Comparison of ENCODE assay signal across 1 cellular context in genomic region chr1:38997901-38998190, GRCh38.
TF ChIP-seq lines count a peak whose summit lies in the region.

No MANE protein-coding gene starts in this region.

TF ChIP-seq in IMR-90, 13 proteins besides CTCF, POLR2A, EP300 and RAD21:
- TF ChIP-seq RCOR1 (IDR thresholded peaks at IDR 0.05; ENCODE audit: insufficient replicate concordance, low read length) = no peak
- TF ChIP-seq, protein P1, sequence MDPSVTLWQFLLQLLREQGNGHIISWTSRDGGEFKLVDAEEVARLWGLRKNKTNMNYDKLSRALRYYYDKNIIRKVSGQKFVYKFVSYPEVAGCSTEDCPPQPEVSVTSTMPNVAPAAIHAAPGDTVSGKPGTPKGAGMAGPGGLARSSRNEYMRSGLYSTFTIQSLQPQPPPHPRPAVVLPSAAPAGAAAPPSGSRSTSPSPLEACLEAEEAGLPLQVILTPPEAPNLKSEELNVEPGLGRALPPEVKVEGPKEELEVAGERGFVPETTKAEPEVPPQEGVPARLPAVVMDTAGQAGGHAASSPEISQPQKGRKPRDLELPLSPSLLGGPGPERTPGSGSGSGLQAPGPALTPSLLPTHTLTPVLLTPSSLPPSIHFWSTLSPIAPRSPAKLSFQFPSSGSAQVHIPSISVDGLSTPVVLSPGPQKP (IDR thresholded peaks at IDR 0.05; ENCODE audit: borderline replicate concordance, low read depth, low read length) = no peak
- TF ChIP-seq RFX5 (IDR thresholded peaks at IDR 0.05; ENCODE audit: low read depth, low read length) = no peak
- TF ChIP-seq, protein P2, sequence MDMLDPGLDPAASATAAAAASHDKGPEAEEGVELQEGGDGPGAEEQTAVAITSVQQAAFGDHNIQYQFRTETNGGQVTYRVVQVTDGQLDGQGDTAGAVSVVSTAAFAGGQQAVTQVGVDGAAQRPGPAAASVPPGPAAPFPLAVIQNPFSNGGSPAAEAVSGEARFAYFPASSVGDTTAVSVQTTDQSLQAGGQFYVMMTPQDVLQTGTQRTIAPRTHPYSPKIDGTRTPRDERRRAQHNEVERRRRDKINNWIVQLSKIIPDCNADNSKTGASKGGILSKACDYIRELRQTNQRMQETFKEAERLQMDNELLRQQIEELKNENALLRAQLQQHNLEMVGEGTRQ (IDR thresholded peaks at IDR 0.05; ENCODE audit: low read depth, low read length) = no peak
- TF ChIP-seq MXI1 (IDR thresholded peaks at IDR 0.05; ENCODE audit: borderline replicate concordance, low read depth, low read length) = no peak
- TF ChIP-seq MAFK (IDR thresholded peaks at IDR 0.05; ENCODE audit: low read depth, low read length) = no peak
